18 cellular contexts compared by ENCODE assay signal in the genomic region with DNA sequence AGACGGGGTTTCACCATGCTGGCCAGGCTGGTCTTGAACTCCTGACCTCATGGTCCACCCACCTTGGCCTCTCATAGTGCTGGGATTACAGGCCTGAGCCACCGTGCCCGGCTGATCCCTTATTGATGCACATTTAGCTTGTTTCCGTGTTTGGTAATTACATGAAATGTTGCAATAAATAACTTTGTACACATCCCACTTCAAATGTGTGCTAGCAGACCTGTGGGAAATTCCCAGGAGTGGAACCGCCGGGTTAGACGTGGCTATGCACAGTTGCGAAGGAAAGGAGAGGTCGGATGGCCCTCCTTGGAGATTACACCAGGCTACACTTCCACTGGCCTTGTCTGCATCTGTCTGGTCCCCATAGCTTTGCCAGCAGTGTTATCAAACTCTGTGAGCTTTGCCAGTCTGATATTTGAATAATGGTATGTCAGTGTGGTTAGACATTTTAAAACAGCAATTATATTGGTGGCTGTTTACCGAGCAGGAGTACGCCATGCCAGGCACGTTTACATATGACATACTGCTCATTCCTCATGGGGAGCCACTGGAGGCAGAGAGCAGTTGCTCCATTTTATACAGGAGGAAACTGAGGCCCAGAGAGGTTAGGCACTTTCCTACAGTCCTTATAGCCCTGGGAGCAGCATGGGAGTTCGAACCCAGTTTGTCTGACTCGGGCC. TPM values are rescaled to one million over a fixed set of nuclear protein-coding genes. Genes with fewer than 3 reads are reported as not detected.
DNase-seq lines count a peak whose midpoint lies in the region; ATAC-seq, FAIRE-seq and TF ChIP-seq lines count a peak whose summit lies in the region.
"Had no signal": no experiment of that assay in that cellular context is flagged by ENCODE, and none has a peak within 500 bp of the region (broad histone marks: within the 10 kb centered on the region; RNA-seq: fewer than 3 reads in every experiment).

No MANE protein-coding gene starts in this region.

- TF ChIP-seq CTCF in HepG2 (CRISPR knock-in tag; IDR thresholded peaks at IDR 0.05): no peak
- no peak for TF ChIP-seq CTCF in suprapubic skin (IDR thresholded peaks at IDR 0.05)

- no peak for FAIRE-seq in HepG2 (lab: Jason Lieb, UNC)

- WGBS in HepG2 (ENCODE audit: low lambda C conversion rate): 13% methylated on average over 14 of the region's 14 CpGs
- WGBS in suprapubic skin: 82% methylated on average over 12 of the region's 14 CpGs

- H3K9me3 ChIP-seq in HepG2 (ENCODE audit: low read length) (no peaks in the 10 kb centered on the region), suprapubic skin (no peaks in the 10 kb centered on the region)
- H3K9me3 ChIP-seq: BE2C had no signal

- no peaks in the 10 kb centered on the region for H3K79me2 ChIP-seq in HepG2 (ENCODE audit: insufficient read depth, low read length)

- H2AFZ ChIP-seq in HepG2 (ENCODE audit: low read length): no peak overlapping the region

- H3K36me3 ChIP-seq in HepG2 (replicated peaks in 1 of 2; ENCODE audit: control insufficient read depth in 1 of 2, insufficient read depth in 2 of 2, low read length in 2 of 2): no peaks in the 10 kb centered on the region
- H3K36me3 ChIP-seq in suprapubic skin: no peaks in the 10 kb centered on the region
- H3K36me3 ChIP-seq: BE2C had no signal

- DNase-seq in HuH-7 (ENCODE audit: low spot score) (peak; percentile 67), amniotic epithelial cell (ENCODE audit: low read depth) (peak; percentile 33), HepG2 (ENCODE audit: low spot score) (no peak), suprapubic skin (ENCODE audit: low spot score in 2 of 2) (no peak)
- DNase-seq: BE2C; CD4-positive, CD25-positive, alpha-beta regulatory T cell; DMS79; GOT3; NCI-H1092 treated with DMSO at 0.1 percent for 48 hours; NCI-H1436 treated with DMSO at 0.1 percent for 48 hours; NCI-H1930; NCI-H748 treated with DMSO at 0.1 percent for 48 hours had no signal

- in situ Hi-C loops in HepG2 (cut with HindIII; ENCODE audit: extremely low pct_ligation_motif_present, low pct_unique_long_range_greater_than_20kb): no loop called here

- H3K27me3 ChIP-seq in HepG2 (ENCODE audit: control insufficient read depth in 1 of 2, insufficient read depth in 2 of 2, low read length in 2 of 2): peaks cover 2 to 31% of the 10 kb centered on the region in 2 experiments; a peak in 4 of 5 replicates
- H3K27me3 ChIP-seq in suprapubic skin: peaks cover 18% of the 10 kb centered on the region
- H3K27me3 ChIP-seq: BE2C had no signal

- intact Hi-C loops in HepG2 (cut with micrococcal nuclease; ENCODE audit: unreplicated experiment): loop anchor here (2.0 kb wide), 1 partner anchor 27 kb away; a partner anchor contains a TSS

- no peak overlapping the region for H3K9ac ChIP-seq in HepG2 (ENCODE audit: insufficient read depth, low read depth, low read length)

- ATAC-seq in HepG2 (no peak), HG03045 (IDR thresholded peaks at IDR 0.05; ENCODE audit: unreplicated experiment) (no peak), GM18498 (IDR thresholded peaks at IDR 0.05; ENCODE audit: unreplicated experiment) (no peak), GM21390 (IDR thresholded peaks at IDR 0.05; ENCODE audit: unreplicated experiment) (no peak)
- ATAC-seq: HCT116, Panc1, SK-N-SH treated with all-trans-retinoic acid at 6 μM for 48 hours had no signal

- CTCF ChIA-PET in HepG2 (lab: Yijun Ruan, JAX; ENCODE audit: low intra/inter-chr PET ratio, low total read pairs): no interaction called here

- H4K20me1 ChIP-seq in HepG2 (ENCODE audit: insufficient read depth, low read length): no peaks in the 10 kb centered on the region

- BruUV-seq in HepG2 (replicated peaks; lab: Mats Ljungman, UMichigan): no TSS peak

- H3K27ac ChIP-seq in HepG2 (ENCODE audit: extremely low read length, insufficient read depth, low read length) (peak overlapping the region; percentile 28), suprapubic skin (peak overlapping the region; percentile 44)

- TF ChIP-seq RAD21 in HepG2 (CRISPR knock-in tag; IDR thresholded peaks at IDR 0.05): no peak

- peak overlapping the region; percentile 78 for H3K4me2 ChIP-seq in HepG2 (ENCODE audit: low read depth, low read length)

- TF ChIP-seq POLR2A in HepG2 (IDR thresholded peaks at IDR 0.05; ENCODE audit: insufficient read depth in 1 of 2, low read depth in 2 of 2, low read length in 2 of 2) (no peak), suprapubic skin (IDR thresholded peaks at IDR 0.05) (no peak)

- POLR2A ChIA-PET in HepG2 (lab: Yijun Ruan, JAX): no interaction called here

- H3K4me1 ChIP-seq in HepG2 (ENCODE audit: insufficient read depth, low read length) (peaks cover 65% of the 10 kb centered on the region), suprapubic skin (peaks cover 24% of the 10 kb centered on the region)

- TF ChIP-seq EP300 in HepG2 (IDR thresholded peaks at IDR 0.05; ENCODE audit: low read depth in 2 of 2, low read length in 2 of 2): no peak
- no peak for TF ChIP-seq EP300 in HepG2 (CRISPR knock-in tag; IDR thresholded peaks at IDR 0.05; ENCODE audit: borderline replicate concordance)
- no peak for TF ChIP-seq EP300 in suprapubic skin (IDR thresholded peaks at IDR 0.05)

- H3K4me3 ChIP-seq in HepG2 (replicated peaks in 1 of 3; ENCODE audit: insufficient read depth in 1 of 3, low read depth in 2 of 3, low read length in 3 of 3) (peak overlapping the region in 1 of 3 experiments; percentile 53; a peak in 1 of 6 replicates), suprapubic skin (no peak overlapping the region)

TF ChIP-seq in HepG2, 621 proteins besides CTCF, POLR2A, EP300 and RAD21 (continues in another document):
- TF ChIP-seq SOX13 (IDR thresholded peaks at IDR 0.05) (no peak), SOX13 (CRISPR knock-in tag; conservative IDR thresholded peaks at IDR 0.05 in 1 of 2, IDR thresholded peaks at IDR 0.05 in 1 of 2) (no peak), ZNF253 (CRISPR knock-in tag; IDR thresholded peaks at IDR 0.05; ENCODE audit: borderline replicate concordance) (no peak), RXRA (CRISPR knock-in tag; IDR thresholded peaks at IDR 0.05) (no peak), ZNF737 (CRISPR knock-in tag; IDR thresholded peaks at IDR 0.05; ENCODE audit: borderline replicate concordance) (no peak), SP4 (CRISPR knock-in tag; IDR thresholded peaks at IDR 0.05) (peak; percentile 38; the same call in 1 of the 2 replicates), FOXK2 (IDR thresholded peaks at IDR 0.05) (no peak), SALL1 (CRISPR knock-in tag; IDR thresholded peaks at IDR 0.05) (peak; percentile 39; the same call in 1 of the 2 replicates), FOXM1 (CRISPR knock-in tag; IDR thresholded peaks at IDR 0.05) (no peak), NR2F2 (IDR thresholded peaks at IDR 0.05; ENCODE audit: borderline replicate concordance, low read depth) (no peak), ZNF136 (CRISPR knock-in tag; IDR thresholded peaks at IDR 0.05; ENCODE audit: low read depth) (0 out of 2 replicates have a peak, but pooled peaks have one; percentile 6), PHF20 (CRISPR knock-in tag; IDR thresholded peaks at IDR 0.05) (no peak), SAFB2 (CRISPR knock-in tag; IDR thresholded peaks at IDR 0.05; ENCODE audit: borderline replicate concordance, low read depth) (no peak), ZMYM2 (CRISPR knock-in tag; IDR thresholded peaks at IDR 0.05) (0 out of 2 replicates have a peak, but pooled peaks have one; percentile 32)
- TF ChIP-seq, protein P1, sequence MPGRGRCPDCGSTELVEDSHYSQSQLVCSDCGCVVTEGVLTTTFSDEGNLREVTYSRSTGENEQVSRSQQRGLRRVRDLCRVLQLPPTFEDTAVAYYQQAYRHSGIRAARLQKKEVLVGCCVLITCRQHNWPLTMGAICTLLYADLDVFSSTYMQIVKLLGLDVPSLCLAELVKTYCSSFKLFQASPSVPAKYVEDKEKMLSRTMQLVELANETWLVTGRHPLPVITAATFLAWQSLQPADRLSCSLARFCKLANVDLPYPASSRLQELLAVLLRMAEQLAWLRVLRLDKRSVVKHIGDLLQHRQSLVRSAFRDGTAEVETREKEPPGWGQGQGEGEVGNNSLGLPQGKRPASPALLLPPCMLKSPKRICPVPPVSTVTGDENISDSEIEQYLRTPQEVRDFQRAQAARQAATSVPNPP (CRISPR knock-in tag; IDR thresholded peaks at IDR 0.05): no peak
- TF ChIP-seq, protein P2, sequence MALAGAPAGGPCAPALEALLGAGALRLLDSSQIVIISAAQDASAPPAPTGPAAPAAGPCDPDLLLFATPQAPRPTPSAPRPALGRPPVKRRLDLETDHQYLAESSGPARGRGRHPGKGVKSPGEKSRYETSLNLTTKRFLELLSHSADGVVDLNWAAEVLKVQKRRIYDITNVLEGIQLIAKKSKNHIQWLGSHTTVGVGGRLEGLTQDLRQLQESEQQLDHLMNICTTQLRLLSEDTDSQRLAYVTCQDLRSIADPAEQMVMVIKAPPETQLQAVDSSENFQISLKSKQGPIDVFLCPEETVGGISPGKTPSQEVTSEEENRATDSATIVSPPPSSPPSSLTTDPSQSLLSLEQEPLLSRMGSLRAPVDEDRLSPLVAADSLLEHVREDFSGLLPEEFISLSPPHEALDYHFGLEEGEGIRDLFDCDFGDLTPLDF (CRISPR knock-in tag; IDR thresholded peaks at IDR 0.05): no peak

RNA-seq across cellular contexts. Expression of a gene that starts 27.2 kb away (rescaled TPM):
- total RNA-seq in HepG2 (2016; rRNA removed; fragmentation: Illumina TruSeq; extraction: Trizol) (0.81 and 1.4 TPM in 2 replicates), suprapubic skin (1 to 10 TPM; 5.4 to 8.4 (median 7.5) TPM)
- total RNA-seq in HepG2 (2016; cell fraction: cytosol; rRNA removed; fragmentation: Illumina TruSeq; extraction: Trizol; ENCODE audit: low read depth): 1.2 and 2.8 TPM in 2 replicates
- total RNA-seq in HepG2 (2016; cell fraction: insoluble cytoplasmic fraction; rRNA removed; fragmentation: Illumina TruSeq; extraction: Trizol): 1.6 TPM in 2 replicates
- total RNA-seq in HepG2 (2016; cell fraction: membrane; rRNA removed; fragmentation: Illumina TruSeq; extraction: Trizol): 2.9 and 3.9 TPM in 2 replicates
- total RNA-seq in HepG2 (2016; cell fraction: nucleus; rRNA removed; fragmentation: Illumina TruSeq; extraction: Trizol): 1.2 and 1.9 TPM in 2 replicates
- 4.4 and 6.2 TPM in 2 replicates for polyA plus RNA-seq in HepG2 (2011; rRNA removed)
- polyA plus RNA-seq in HepG2 (2011; cell fraction: cytosol; rRNA removed): 3.5 and 4.0 TPM in 2 replicates
- 13.8 and 15.6 TPM in 2 replicates for polyA plus RNA-seq in HepG2 (2011; cell fraction: nucleus; rRNA removed)
- 8.2 and 9.2 TPM in 2 replicates for polyA plus RNA-seq in HepG2 (2012)
- 2.3 and 2.9 TPM in 2 replicates for polyA plus RNA-seq in HepG2 (2016; cell fraction: cytosol; fragmentation: Illumina TruSeq; extraction: Trizol; ENCODE audit: low read depth)
- polyA plus RNA-seq in HepG2 (2016; cell fraction: insoluble cytoplasmic fraction; fragmentation: Illumina TruSeq; extraction: Trizol; ENCODE audit: low read depth): 2.0 and 2.2 TPM in 2 replicates
- polyA plus RNA-seq in HepG2 (2016; cell fraction: membrane; fragmentation: Illumina TruSeq; extraction: Trizol; ENCODE audit: low read depth): 3.2 and 3.7 TPM in 2 replicates
- 3.0 and 3.7 TPM in 2 replicates for polyA plus RNA-seq in HepG2 (2016; cell fraction: nucleus; fragmentation: Illumina TruSeq; extraction: Trizol; ENCODE audit: insufficient read depth, low read depth)
- polyA minus RNA-seq in HepG2 (2011; rRNA and poly(A)+ RNA removed; ENCODE audit: low replicate concordance): 2.1 and 7.7 TPM in 2 replicates
- 2.9 and 7.2 TPM in 2 replicates for polyA minus RNA-seq in HepG2 (2011; cell fraction: cytosol; rRNA and poly(A)+ RNA removed)
- polyA minus RNA-seq in HepG2 (2011; cell fraction: nucleus; rRNA and poly(A)+ RNA removed): 1.7 and 2.9 TPM in 2 replicates
- polyA plus RNA-seq: CD4-positive, CD25-positive, alpha-beta regulatory T cell had no signal

Comparison
In these comparisons a context has a peak if more than half of its experiments do, and no peak if none do; other contexts are left out.
1. DNase-seq: peak in HuH-7 (single experiment) and amniotic epithelial cell (single experiment); none in HepG2 (single experiment) and suprapubic skin (0 of 2).